ENCODE assay signal across 2 cellular contexts in the genomic region with DNA sequence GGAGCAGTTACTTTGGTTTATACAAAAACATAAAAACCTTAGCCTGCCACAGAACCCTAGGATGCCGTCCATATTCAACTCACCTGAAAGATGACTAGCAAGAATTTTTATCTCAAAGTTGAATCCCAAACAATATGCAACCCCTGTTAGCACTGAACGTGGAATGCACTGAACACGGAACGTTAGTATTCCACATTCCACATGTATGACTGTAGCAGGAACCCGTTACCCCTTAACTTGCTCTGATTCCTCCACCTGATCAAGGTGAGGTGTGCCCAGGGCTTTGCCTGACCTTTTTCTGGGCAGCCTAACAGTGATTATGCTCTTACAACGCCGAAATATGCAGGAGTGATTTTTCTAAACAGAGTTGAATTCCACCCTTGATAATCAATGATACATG.
TF ChIP-seq lines count a peak whose summit lies in the region.

No MANE protein-coding gene starts in this region.

TF ChIP-seq in GM23338, 12 proteins besides CTCF, POLR2A, EP300 and RAD21:
- TF ChIP-seq POLR2AphosphoS5 (IDR thresholded peaks at IDR 0.05; ENCODE audit: low read depth) (no peak), NANOG (IDR thresholded peaks at IDR 0.05; ENCODE audit: borderline replicate concordance) (no peak), STAT1 (IDR thresholded peaks at IDR 0.05; ENCODE audit: unreplicated experiment) (no peak), ZNF114 (CRISPR knock-in tag; IDR thresholded peaks at IDR 0.05) (no peak), EZH2 (IDR thresholded peaks at IDR 0.05; ENCODE audit: low read depth, unreplicated experiment) (no peak)
- TF ChIP-seq, protein P1, sequence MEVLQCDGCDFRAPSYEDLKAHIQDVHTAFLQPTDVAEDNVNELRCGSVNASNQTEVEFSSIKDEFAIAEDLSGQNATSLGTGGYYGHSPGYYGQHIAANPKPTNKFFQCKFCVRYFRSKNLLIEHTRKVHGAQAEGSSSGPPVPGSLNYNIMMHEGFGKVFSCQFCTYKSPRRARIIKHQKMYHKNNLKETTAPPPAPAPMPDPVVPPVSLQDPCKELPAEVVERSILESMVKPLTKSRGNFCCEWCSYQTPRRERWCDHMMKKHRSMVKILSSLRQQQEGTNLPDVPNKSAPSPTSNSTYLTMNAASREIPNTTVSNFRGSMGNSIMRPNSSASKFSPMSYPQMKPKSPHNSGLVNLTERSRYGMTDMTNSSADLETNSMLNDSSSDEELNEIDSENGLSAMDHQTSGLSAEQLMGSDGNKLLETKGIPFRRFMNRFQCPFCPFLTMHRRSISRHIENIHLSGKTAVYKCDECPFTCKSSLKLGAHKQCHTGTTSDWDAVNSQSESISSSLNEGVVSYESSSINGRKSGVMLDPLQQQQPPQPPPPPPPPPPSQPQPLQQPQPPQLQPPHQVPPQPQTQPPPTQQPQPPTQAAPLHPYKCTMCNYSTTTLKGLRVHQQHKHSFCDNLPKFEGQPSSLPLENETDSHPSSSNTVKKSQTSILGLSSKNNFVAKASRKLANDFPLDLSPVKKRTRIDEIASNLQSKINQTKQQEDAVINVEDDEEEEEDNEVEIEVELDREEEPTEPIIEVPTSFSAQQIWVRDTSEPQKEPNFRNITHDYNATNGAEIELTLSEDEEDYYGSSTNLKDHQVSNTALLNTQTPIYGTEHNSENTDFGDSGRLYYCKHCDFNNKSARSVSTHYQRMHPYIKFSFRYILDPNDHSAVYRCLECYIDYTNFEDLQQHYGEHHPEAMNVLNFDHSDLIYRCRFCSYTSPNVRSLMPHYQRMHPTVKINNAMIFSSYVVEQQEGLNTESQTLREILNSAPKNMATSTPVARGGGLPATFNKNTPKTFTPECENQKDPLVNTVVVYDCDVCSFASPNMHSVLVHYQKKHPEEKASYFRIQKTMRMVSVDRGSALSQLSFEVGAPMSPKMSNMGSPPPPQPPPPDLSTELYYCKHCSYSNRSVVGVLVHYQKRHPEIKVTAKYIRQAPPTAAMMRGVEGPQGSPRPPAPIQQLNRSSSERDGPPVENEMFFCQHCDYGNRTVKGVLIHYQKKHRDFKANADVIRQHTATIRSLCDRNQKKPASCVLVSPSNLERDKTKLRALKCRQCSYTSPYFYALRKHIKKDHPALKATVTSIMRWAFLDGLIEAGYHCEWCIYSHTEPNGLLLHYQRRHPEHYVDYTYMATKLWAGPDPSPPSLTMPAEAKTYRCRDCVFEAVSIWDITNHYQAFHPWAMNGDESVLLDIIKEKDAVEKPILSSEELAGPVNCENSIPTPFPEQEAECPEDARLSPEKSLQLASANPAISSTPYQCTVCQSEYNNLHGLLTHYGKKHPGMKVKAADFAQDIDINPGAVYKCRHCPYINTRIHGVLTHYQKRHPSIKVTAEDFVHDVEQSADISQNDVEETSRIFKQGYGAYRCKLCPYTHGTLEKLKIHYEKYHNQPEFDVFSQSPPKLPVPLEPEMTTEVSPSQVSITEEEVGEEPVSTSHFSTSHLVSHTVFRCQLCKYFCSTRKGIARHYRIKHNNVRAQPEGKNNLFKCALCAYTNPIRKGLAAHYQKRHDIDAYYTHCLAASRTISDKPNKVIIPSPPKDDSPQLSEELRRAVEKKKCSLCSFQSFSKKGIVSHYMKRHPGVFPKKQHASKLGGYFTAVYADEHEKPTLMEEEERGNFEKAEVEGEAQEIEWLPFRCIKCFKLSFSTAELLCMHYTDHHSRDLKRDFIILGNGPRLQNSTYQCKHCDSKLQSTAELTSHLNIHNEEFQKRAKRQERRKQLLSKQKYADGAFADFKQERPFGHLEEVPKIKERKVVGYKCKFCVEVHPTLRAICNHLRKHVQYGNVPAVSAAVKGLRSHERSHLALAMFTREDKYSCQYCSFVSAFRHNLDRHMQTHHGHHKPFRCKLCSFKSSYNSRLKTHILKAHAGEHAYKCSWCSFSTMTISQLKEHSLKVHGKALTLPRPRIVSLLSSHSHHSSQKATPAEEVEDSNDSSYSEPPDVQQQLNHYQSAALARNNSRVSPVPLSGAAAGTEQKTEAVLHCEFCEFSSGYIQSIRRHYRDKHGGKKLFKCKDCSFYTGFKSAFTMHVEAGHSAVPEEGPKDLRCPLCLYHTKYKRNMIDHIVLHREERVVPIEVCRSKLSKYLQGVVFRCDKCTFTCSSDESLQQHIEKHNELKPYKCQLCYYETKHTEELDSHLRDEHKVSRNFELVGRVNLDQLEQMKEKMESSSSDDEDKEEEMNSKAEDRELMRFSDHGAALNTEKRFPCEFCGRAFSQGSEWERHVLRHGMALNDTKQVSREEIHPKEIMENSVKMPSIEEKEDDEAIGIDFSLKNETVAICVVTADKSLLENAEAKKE (CRISPR knock-in tag; IDR thresholded peaks at IDR 0.05), result no peak

TF ChIP-seq in H1, 55 proteins besides CTCF, POLR2A, EP300 and RAD21:
- TF ChIP-seq EZH2 (IDR thresholded peaks at IDR 0.05; ENCODE audit: low read depth, low read length, severe bottlenecking), result no peak
- TF ChIP-seq EGR1 (IDR thresholded peaks at IDR 0.05; ENCODE audit: borderline replicate concordance, low read depth, low read length), result no peak
- no peak for TF ChIP-seq KDM5A (IDR thresholded peaks at IDR 0.05; ENCODE audit: low read length)
